Comparison of ENCODE assay signal across 1 cellular context in the genomic region with DNA sequence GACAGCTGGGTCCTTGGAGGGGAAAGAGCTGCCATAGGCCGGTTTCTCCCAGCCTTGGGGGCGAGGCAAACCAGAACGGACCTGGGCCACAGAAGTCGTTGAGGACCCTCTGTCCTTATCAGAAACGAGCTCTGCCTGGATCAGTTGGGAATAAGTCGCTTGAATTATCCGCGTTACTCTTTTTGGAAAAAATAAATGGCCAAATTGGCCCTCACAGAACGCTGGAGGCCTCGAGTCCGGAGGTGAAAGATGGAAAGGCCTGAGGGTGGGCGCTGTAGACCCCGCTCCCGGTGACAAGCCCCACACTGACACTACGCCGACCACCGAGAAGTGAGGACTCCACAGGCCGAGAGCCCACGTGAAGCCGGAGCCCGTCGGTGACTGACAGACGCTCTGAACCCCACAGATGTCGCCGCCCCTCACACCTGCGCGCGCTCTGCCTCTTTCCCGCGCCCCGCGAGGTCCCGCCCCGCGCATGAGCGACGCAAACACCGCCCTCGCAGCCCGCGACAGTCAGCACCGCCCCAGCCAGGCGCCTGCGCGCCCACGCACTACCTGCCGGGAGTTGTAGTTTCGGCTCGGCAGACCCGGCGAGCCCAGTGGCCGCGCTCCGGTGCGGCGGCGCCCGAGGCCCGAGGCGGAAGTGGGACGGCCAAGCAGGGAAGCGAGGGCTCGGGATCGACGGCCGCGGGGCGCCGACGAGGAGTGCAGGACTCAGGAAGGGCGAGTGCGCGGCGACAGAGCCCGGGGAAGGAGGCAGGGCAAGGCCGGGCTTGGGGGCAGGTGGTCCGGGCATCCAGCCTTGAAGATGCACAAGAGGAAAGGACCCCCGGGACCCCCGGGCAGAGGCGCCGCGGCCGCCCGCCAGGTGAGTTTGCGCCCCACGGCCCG.
TF ChIP-seq lines count a peak whose summit lies in the region.

Gene BRME1, minus strand, starts transcription at position 484 of the 891 bp plus-strand sequence. CDS start 1,225 bp downstream, outside the sequence.
Gene CC2D1A, plus strand, starts transcription at position 568 of the 891 bp plus-strand sequence. Its CDS starts 241 bp downstream, at position 809.

TF ChIP-seq in HepG2, 621 proteins besides CTCF, POLR2A, EP300 and RAD21 (continued from another document and continues in another):
- no peak; the same call in 1 of the 2 replicates for TF ChIP-seq ZNF615 (CRISPR knock-in tag; IDR thresholded peaks at IDR 0.05; ENCODE audit: borderline replicate concordance)
- TF ChIP-seq PATZ1 (CRISPR knock-in tag; IDR thresholded peaks at IDR 0.05): peak; percentile 50; the same call in 1 of the 2 replicates
- TF ChIP-seq, protein P1, sequence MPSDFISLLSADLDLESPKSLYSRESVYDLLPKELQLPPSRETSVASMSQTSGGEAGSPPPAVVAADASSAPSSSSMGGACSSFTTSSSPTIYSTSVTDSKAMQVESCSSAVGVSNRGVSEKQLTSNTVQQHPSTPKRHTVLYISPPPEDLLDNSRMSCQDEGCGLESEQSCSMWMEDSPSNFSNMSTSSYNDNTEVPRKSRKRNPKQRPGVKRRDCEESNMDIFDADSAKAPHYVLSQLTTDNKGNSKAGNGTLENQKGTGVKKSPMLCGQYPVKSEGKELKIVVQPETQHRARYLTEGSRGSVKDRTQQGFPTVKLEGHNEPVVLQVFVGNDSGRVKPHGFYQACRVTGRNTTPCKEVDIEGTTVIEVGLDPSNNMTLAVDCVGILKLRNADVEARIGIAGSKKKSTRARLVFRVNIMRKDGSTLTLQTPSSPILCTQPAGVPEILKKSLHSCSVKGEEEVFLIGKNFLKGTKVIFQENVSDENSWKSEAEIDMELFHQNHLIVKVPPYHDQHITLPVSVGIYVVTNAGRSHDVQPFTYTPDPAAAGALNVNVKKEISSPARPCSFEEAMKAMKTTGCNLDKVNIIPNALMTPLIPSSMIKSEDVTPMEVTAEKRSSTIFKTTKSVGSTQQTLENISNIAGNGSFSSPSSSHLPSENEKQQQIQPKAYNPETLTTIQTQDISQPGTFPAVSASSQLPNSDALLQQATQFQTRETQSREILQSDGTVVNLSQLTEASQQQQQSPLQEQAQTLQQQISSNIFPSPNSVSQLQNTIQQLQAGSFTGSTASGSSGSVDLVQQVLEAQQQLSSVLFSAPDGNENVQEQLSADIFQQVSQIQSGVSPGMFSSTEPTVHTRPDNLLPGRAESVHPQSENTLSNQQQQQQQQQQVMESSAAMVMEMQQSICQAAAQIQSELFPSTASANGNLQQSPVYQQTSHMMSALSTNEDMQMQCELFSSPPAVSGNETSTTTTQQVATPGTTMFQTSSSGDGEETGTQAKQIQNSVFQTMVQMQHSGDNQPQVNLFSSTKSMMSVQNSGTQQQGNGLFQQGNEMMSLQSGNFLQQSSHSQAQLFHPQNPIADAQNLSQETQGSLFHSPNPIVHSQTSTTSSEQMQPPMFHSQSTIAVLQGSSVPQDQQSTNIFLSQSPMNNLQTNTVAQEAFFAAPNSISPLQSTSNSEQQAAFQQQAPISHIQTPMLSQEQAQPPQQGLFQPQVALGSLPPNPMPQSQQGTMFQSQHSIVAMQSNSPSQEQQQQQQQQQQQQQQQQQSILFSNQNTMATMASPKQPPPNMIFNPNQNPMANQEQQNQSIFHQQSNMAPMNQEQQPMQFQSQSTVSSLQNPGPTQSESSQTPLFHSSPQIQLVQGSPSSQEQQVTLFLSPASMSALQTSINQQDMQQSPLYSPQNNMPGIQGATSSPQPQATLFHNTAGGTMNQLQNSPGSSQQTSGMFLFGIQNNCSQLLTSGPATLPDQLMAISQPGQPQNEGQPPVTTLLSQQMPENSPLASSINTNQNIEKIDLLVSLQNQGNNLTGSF (CRISPR knock-in tag; IDR thresholded peaks at IDR 0.05): peak; percentile 87; the same call in 1 of the 2 replicates
- peak; percentile 85; the same call in 1 of the 2 replicates for TF ChIP-seq TSC22D2 (CRISPR knock-in tag; IDR thresholded peaks at IDR 0.05; ENCODE audit: borderline replicate concordance)
- TF ChIP-seq EEA1 (CRISPR knock-in tag; IDR thresholded peaks at IDR 0.05; ENCODE audit: borderline replicate concordance): peak; percentile 92; the same call in 1 of the 2 replicates
- TF ChIP-seq PAX8 (CRISPR knock-in tag; IDR thresholded peaks at IDR 0.05; ENCODE audit: borderline replicate concordance): 0 out of 2 replicates have a peak, but pooled peaks have one; percentile 64
- TF ChIP-seq DRAP1 (CRISPR knock-in tag; IDR thresholded peaks at IDR 0.05): peak; percentile 40
- peak; percentile 43; the same call in 1 of the 2 replicates for TF ChIP-seq NFYC (CRISPR knock-in tag; IDR thresholded peaks at IDR 0.05)
- TF ChIP-seq TEF (CRISPR knock-in tag; IDR thresholded peaks at IDR 0.05): no peak; the same call in 1 of the 2 replicates
- TF ChIP-seq AGO1 (IDR thresholded peaks at IDR 0.05; ENCODE audit: low read depth, low read length, poor library complexity, severe bottlenecking): no peak
- peak; percentile 32 for TF ChIP-seq PRPF4 (IDR thresholded peaks at IDR 0.05; ENCODE audit: low read depth, low read length, poor library complexity, severe bottlenecking)
- no peak for TF ChIP-seq XBP1 (CRISPR knock-in tag; IDR thresholded peaks at IDR 0.05)
- no peak for TF ChIP-seq ZNF850 (CRISPR knock-in tag; conservative IDR thresholded peaks at IDR 0.05)
- TF ChIP-seq MATR3 (CRISPR knock-in tag; IDR thresholded peaks at IDR 0.05): no peak
- TF ChIP-seq ZFYVE20 (CRISPR knock-in tag; IDR thresholded peaks at IDR 0.05; ENCODE audit: borderline replicate concordance, low read depth): 0 out of 2 replicates have a peak, but pooled peaks have one; percentile 61
- TF ChIP-seq ZNF34 (CRISPR knock-in tag; IDR thresholded peaks at IDR 0.05; ENCODE audit: borderline replicate concordance): no peak
- TF ChIP-seq ZNF713 (CRISPR knock-in tag; IDR thresholded peaks at IDR 0.05): peak; percentile 95; the same call in 1 of the 2 replicates
- TF ChIP-seq YY1 (IDR thresholded peaks at IDR 0.05; ENCODE audit: insufficient read depth, insufficient replicate concordance, low read depth, low read length): peak; percentile 74
- no peak for TF ChIP-seq SIX1 (CRISPR knock-in tag; IDR thresholded peaks at IDR 0.05; ENCODE audit: borderline replicate concordance)
- 0 out of 2 replicates have a peak, but pooled peaks have one; percentile 71 for TF ChIP-seq ZNF557 (CRISPR knock-in tag; IDR thresholded peaks at IDR 0.05)
- peak; percentile 69; the same call in 1 of the 2 replicates for TF ChIP-seq GATAD1 (CRISPR knock-in tag; IDR thresholded peaks at IDR 0.05)
- TF ChIP-seq NFYB (CRISPR knock-in tag; IDR thresholded peaks at IDR 0.05): peak; percentile 62
- peak; percentile 74 for TF ChIP-seq SAP130 (CRISPR knock-in tag; IDR thresholded peaks at IDR 0.05; ENCODE audit: low read depth)
- TF ChIP-seq GATAD2A (CRISPR knock-in tag; IDR thresholded peaks at IDR 0.05): no peak
- TF ChIP-seq, protein P2, sequence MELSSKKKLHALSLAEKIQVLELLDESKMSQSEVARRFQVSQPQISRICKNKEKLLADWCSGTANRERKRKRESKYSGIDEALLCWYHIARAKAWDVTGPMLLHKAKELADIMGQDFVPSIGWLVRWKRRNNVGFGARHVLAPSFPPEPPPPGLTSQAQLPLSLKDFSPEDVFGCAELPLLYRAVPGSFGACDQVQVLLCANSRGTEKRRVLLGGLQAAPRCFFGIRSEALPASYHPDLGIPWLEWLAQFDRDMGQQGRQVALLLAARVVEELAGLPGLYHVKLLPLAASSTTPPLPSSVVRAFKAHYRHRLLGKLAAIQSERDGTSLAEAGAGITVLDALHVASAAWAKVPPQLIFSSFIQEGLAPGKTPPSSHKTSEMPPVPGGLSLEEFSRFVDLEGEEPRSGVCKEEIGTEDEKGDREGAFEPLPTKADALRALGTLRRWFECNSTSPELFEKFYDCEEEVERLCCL (CRISPR knock-in tag; IDR thresholded peaks at IDR 0.05; ENCODE audit: borderline replicate concordance): 0 out of 2 replicates have a peak, but pooled peaks have one; percentile 40
- peak; percentile 48; the same call in 1 of the 2 replicates for TF ChIP-seq CBX5 (CRISPR knock-in tag; IDR thresholded peaks at IDR 0.05; ENCODE audit: borderline replicate concordance)
- TF ChIP-seq ZFP36L1 (CRISPR knock-in tag; IDR thresholded peaks at IDR 0.05): no peak
- no peak for TF ChIP-seq NONO (IDR thresholded peaks at IDR 0.05)
- peak; percentile 88 for TF ChIP-seq NONO (CRISPR knock-in tag; conservative IDR thresholded peaks at IDR 0.05)
- peak; percentile 70; the same call in 1 of the 2 replicates for TF ChIP-seq MIXL1 (CRISPR knock-in tag; IDR thresholded peaks at IDR 0.05)
- TF ChIP-seq CEBPG (CRISPR knock-in tag; IDR thresholded peaks at IDR 0.05): peak; percentile 12; the same call in 1 of the 2 replicates
- TF ChIP-seq, protein P3, sequence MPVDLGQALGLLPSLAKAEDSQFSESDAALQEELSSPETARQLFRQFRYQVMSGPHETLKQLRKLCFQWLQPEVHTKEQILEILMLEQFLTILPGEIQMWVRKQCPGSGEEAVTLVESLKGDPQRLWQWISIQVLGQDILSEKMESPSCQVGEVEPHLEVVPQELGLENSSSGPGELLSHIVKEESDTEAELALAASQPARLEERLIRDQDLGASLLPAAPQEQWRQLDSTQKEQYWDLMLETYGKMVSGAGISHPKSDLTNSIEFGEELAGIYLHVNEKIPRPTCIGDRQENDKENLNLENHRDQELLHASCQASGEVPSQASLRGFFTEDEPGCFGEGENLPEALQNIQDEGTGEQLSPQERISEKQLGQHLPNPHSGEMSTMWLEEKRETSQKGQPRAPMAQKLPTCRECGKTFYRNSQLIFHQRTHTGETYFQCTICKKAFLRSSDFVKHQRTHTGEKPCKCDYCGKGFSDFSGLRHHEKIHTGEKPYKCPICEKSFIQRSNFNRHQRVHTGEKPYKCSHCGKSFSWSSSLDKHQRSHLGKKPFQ (CRISPR knock-in tag; IDR thresholded peaks at IDR 0.05; ENCODE audit: insufficient replicate concordance): peak; percentile 32
- peak; percentile 90 for TF ChIP-seq ZNF616 (CRISPR knock-in tag; IDR thresholded peaks at IDR 0.05; ENCODE audit: low read depth)
- TF ChIP-seq MYNN (CRISPR knock-in tag; IDR thresholded peaks at IDR 0.05; ENCODE audit: low read depth): no peak
- no peak; the same call in 1 of the 2 replicates for TF ChIP-seq BRF2 (CRISPR knock-in tag; IDR thresholded peaks at IDR 0.05)
- TF ChIP-seq ADNP (CRISPR knock-in tag; IDR thresholded peaks at IDR 0.05): no peak
- TF ChIP-seq SMAD3 (CRISPR knock-in tag; IDR thresholded peaks at IDR 0.05): no peak
- no peak for TF ChIP-seq SRSF9 (IDR thresholded peaks at IDR 0.05; ENCODE audit: borderline replicate concordance, insufficient read depth, low read depth, low read length, poor library complexity, severe bottlenecking)
- TF ChIP-seq ZNF7 (CRISPR knock-in tag; IDR thresholded peaks at IDR 0.05): 0 out of 2 replicates have a peak, but pooled peaks have one; percentile 13
- peak; percentile 96 for TF ChIP-seq NR0B2 (CRISPR knock-in tag; IDR thresholded peaks at IDR 0.05)
- TF ChIP-seq ZNF766 (CRISPR knock-in tag; IDR thresholded peaks at IDR 0.05; ENCODE audit: borderline replicate concordance): peak; percentile 83; the same call in 1 of the 2 replicates
- TF ChIP-seq ELF1 (CRISPR knock-in tag; IDR thresholded peaks at IDR 0.05): peak; percentile 88
- peak; percentile 27; the same call in 1 of the 2 replicates for TF ChIP-seq ZNF710 (CRISPR knock-in tag; IDR thresholded peaks at IDR 0.05; ENCODE audit: borderline replicate concordance)
